ENCODE assay signal across 18 cellular contexts in genomic region chr3:53005854-53006513, GRCh38. TPM values are rescaled to one million over a fixed set of nuclear protein-coding genes. Genes with fewer than 3 reads are reported as not detected.
DNase-seq lines count a peak whose midpoint lies in the region; ATAC-seq and TF ChIP-seq lines count a peak whose summit lies in the region.
"Had no signal": no experiment of that assay in that cellular context is flagged by ENCODE, and none has a peak within 500 bp of the region (broad histone marks: within the 10 kb centered on the region; RNA-seq: fewer than 3 reads in every experiment).

No MANE protein-coding gene starts in this region.

- no peak for DNase-seq in activated naive CD4-positive, alpha-beta T cell treated with anti-CD3 and anti-CD28 coated beads, Interleukin-2, amount 50 U/mL, for 72 hours (ENCODE audit: low spot score in 2 of 2)
- no peak for DNase-seq in activated naive CD4-positive, alpha-beta T cell (lab: John Stamatoyannopoulos, UW)
- no peak for DNase-seq in central memory CD8-positive, alpha-beta T cell (ENCODE audit: low spot score in 2 of 2)
- DNase-seq in memory B cell (ENCODE audit: low spot score in 2 of 2), result no peak
- peak; percentile 12 to 13 for DNase-seq in thyroid gland
- no peak for DNase-seq in iPS-NIHi11 (ENCODE audit: low spot score)
- no peak for DNase-seq in DMS114 treated with DMSO at 0.1 percent for 48 hours (lab: John Stamatoyannopoulos, UW; ENCODE audit: unreplicated experiment)
- DNase-seq: DMS53, H9, Kasumi-1, NCI-H1105 treated with DMSO at 0.1 percent for 48 hours, NCI-H187, NCI-H226, NCI-H526 treated with DMSO at 0.1 percent for 48 hours, SHP77 had no signal

- H3K27ac Mint-ChIP-seq in activated naive CD4-positive, alpha-beta T cell treated with anti-CD3 and anti-CD28 coated beads, Interleukin-2, amount 50 U/mL, for 72 hours, result peak overlapping the region; percentile 12 to 85
- peak overlapping the region; percentile 68 for H3K27ac Mint-ChIP-seq in central memory CD8-positive, alpha-beta T cell (ENCODE audit: low read depth)
- H3K27ac Mint-ChIP-seq in memory B cell, result peak overlapping the region; percentile 78
- H3K27ac Mint-ChIP-seq: CD14-positive monocyte, H9 had no signal

- no peaks in the 10 kb centered on the region for H3K36me3 Mint-ChIP-seq in activated naive CD4-positive, alpha-beta T cell treated with anti-CD3 and anti-CD28 coated beads, Interleukin-2, amount 50 U/mL, for 72 hours
- peaks cover 6% of the 10 kb centered on the region for H3K36me3 Mint-ChIP-seq in central memory CD8-positive, alpha-beta T cell (ENCODE audit: insufficient read depth)
- H3K36me3 Mint-ChIP-seq in memory B cell, result peaks cover 6% of the 10 kb centered on the region
- H3K36me3 Mint-ChIP-seq: CD14-positive monocyte had no signal

- H3K9me3 Mint-ChIP-seq in activated naive CD4-positive, alpha-beta T cell treated with anti-CD3 and anti-CD28 coated beads, Interleukin-2, amount 50 U/mL, for 72 hours, result no peaks in the 10 kb centered on the region
- H3K9me3 Mint-ChIP-seq in central memory CD8-positive, alpha-beta T cell, result no peaks in the 10 kb centered on the region
- H3K9me3 Mint-ChIP-seq in memory B cell, result no peaks in the 10 kb centered on the region
- H3K9me3 Mint-ChIP-seq: H9, IgD-negative memory B cell had no signal

- no peaks in the 10 kb centered on the region for H3K9me3 ChIP-seq in thyroid gland

- H3K4me1 Mint-ChIP-seq in central memory CD8-positive, alpha-beta T cell, result peaks cover 4% of the 10 kb centered on the region
- H3K4me1 Mint-ChIP-seq in memory B cell, result peaks cover 22% of the 10 kb centered on the region

- H3K36me3 ChIP-seq in thyroid gland, result no peaks in the 10 kb centered on the region

- H3K27ac ChIP-seq in thyroid gland, result no peak overlapping the region

- whole genome bisulfite sequencing in thyroid gland, 2 donors, result 65 to 77% methylated on average over 12 of the region's 12 CpGs

- intact Hi-C loops in thyroid gland (cut with DNase I), result no loop called here

- H3K4me3 ChIP-seq in thyroid gland (replicated peaks in 1 of 3), result no peak overlapping the region

- H3K4me1 ChIP-seq in thyroid gland, result no peaks in the 10 kb centered on the region

- ATAC-seq in activated naive CD4-positive, alpha-beta T cell treated with anti-CD3 and anti-CD28 coated beads, Interleukin-2, amount 50 U/mL, for 72 hours, result no peak
- no peak for ATAC-seq in central memory CD8-positive, alpha-beta T cell (replicated peaks; ENCODE audit: extremely low read depth, poor library complexity, severe bottlenecking)
- no peak for ATAC-seq in memory B cell (ENCODE audit: low read depth)
- ATAC-seq in HG03565 (IDR thresholded peaks at IDR 0.05; ENCODE audit: unreplicated experiment), result no peak

- no peak overlapping the region for H3K4me3 Mint-ChIP-seq in central memory CD8-positive, alpha-beta T cell
- H3K4me3 Mint-ChIP-seq in memory B cell, result no peak overlapping the region
- H3K4me3 Mint-ChIP-seq: CD14-positive monocyte, H9 had no signal

- no peak for TF ChIP-seq POLR2A in thyroid gland (IDR thresholded peaks at IDR 0.05)

- H3K27me3 Mint-ChIP-seq in central memory CD8-positive, alpha-beta T cell, result no peaks in the 10 kb centered on the region
- H3K27me3 Mint-ChIP-seq in memory B cell, result no peaks in the 10 kb centered on the region
- H3K27me3 Mint-ChIP-seq: IgD-negative memory B cell had no signal

- TF ChIP-seq CTCF in thyroid gland (IDR thresholded peaks at IDR 0.05), result no peak

- H3K27me3 ChIP-seq in thyroid gland, result no peaks in the 10 kb centered on the region

RNA-seq across cellular contexts. Expression of gene SFMBT1, which starts 39.9 kb away (rescaled TPM):
- total RNA-seq in activated naive CD4-positive, alpha-beta T cell treated with anti-CD3 and anti-CD28 coated beads, Interleukin-2, amount 50 U/mL, for 72 hours, result 10 to 100 TPM; 19.6 to 23.3 TPM
- 10 to 100 TPM; 17.2 to 35.3 (median 31.1) TPM for total RNA-seq in thyroid gland

Comparison
In these comparisons a context has a peak if more than half of its experiments do, and no peak if none do; other contexts are left out.
1. DNase-seq: peak in thyroid gland (2 of 2); none in activated naive CD4-positive, alpha-beta T cell treated with anti-CD3 and anti-CD28 coated beads, Interleukin-2, amount 50 U/mL, for 72 hours (0 of 2), activated naive CD4-positive, alpha-beta T cell (0 of 4), central memory CD8-positive, alpha-beta T cell (0 of 2), memory B cell (0 of 2), iPS-NIHi11 (single experiment) and DMS114 treated with DMSO at 0.1 percent for 48 hours (single experiment).
2. Peak in every context shown above with its lines, with median percentiles within 50 percentile points of each other: H3K27ac Mint-ChIP-seq.